ENCODE assay signal across 10 cellular contexts in genomic region chr7:30764030-30764991, GRCh38. TPM values are rescaled to one million over a fixed set of nuclear protein-coding genes. Genes with fewer than 3 reads are reported as not detected.
DNase-seq lines count a peak whose midpoint lies in the region; ATAC-seq and TF ChIP-seq lines count a peak whose summit lies in the region.
"Had no signal": no experiment of that assay in that cellular context is flagged by ENCODE, and none has a peak within 500 bp of the region (broad histone marks: within the 10 kb centered on the region; RNA-seq: fewer than 3 reads in every experiment).

No MANE protein-coding gene starts in this region.

- no peaks in the 10 kb centered on the region for H3K36me3 ChIP-seq in psoas muscle (ENCODE audit: insufficient read depth in 1 of 2, low read depth in 1 of 2)

- DNase-seq in coronary artery (ENCODE audit: low spot score) (peak; percentile 92), psoas muscle (no peak), natural killer cell (no peak), NCI-H2081 (lab: John Stamatoyannopoulos, UW) (no peak), amygdala (lab: John Stamatoyannopoulos, UW) (no peak)
- DNase-seq: NCI-H1105 treated with DMSO at 0.1 percent for 48 hours; stimulated activated CD4-positive, alpha-beta T cell treated with anti-CD3 and anti-CD28 coated beads, Interleukin-12 subunit alpha, Interleukin-12 subunit beta, amount 100 ng/mL, for 4 hours had no signal

- intact Hi-C loops in psoas muscle (cut with DNase I), result no loop called here
- intact Hi-C loops in natural killer cell (cut with micrococcal nuclease), result no loop called here

- H3K4me1 ChIP-seq in psoas muscle, result peaks cover 18% of the 10 kb centered on the region

- H3K27me3 Mint-ChIP-seq in natural killer cell (ENCODE audit: low read depth in 2 of 2), result peaks cover 16 to 19% of the 10 kb centered on the region in 2 donors

- peak overlapping the region; percentile 59 to 84 for H3K27ac ChIP-seq in coronary artery
- no peak overlapping the region for H3K27ac ChIP-seq in psoas muscle

- WGBS in psoas muscle, 3 donors, result 52 to 66% (median 55%) methylated on average over 6 of the region's 6 CpGs

- no peak overlapping the region for H3K27ac Mint-ChIP-seq in natural killer cell

- ATAC-seq in GM19043 (IDR thresholded peaks at IDR 0.05; ENCODE audit: low read depth, unreplicated experiment) (peak; percentile 95), HG03039 (IDR thresholded peaks at IDR 0.05; ENCODE audit: unreplicated experiment) (peak; percentile 86), psoas muscle (peak; percentile 16 to 79 (median 45)), HG03097 (IDR thresholded peaks at IDR 0.05; ENCODE audit: low FRiP score, unreplicated experiment) (no peak), natural killer cell (no peak)

- H3K27me3 ChIP-seq in psoas muscle (ENCODE audit: insufficient read depth in 3 of 3, low read length in 2 of 3), result no peaks in the 10 kb centered on the region

- H3K36me3 Mint-ChIP-seq in natural killer cell, result no peaks in the 10 kb centered on the region

- no peaks in the 10 kb centered on the region for H3K9me3 Mint-ChIP-seq in natural killer cell

- TF ChIP-seq CTCF in coronary artery (IDR thresholded peaks at IDR 0.05) (no peak), psoas muscle (IDR thresholded peaks at IDR 0.05) (no peak), natural killer cell (IDR thresholded peaks at IDR 0.05) (no peak)

- H3K4me3 Mint-ChIP-seq in natural killer cell, result no peak overlapping the region

- no peak overlapping the region for H3K4me3 ChIP-seq in coronary artery
- no peak overlapping the region for H3K4me3 ChIP-seq in psoas muscle

- H3K9me3 ChIP-seq in psoas muscle, result no peaks in the 10 kb centered on the region

- no peaks in the 10 kb centered on the region for H3K4me1 Mint-ChIP-seq in natural killer cell

RNA-seq across cellular contexts. Expression of gene MINDY4, which starts 6.9 kb away (rescaled TPM):
- 1 to 10 TPM; 1.3 to 3.5 (median 2.0) TPM for total RNA-seq in psoas muscle
- polyA plus RNA-seq in psoas muscle, result 1 to 10 TPM in 2 of 3 donors, under 1 TPM in 1; 0.86 to 3.3 (median 1.1) TPM
- total RNA-seq in natural killer cell, result 1 to 10 TPM; 1.1 to 1.7 (median 1.1) TPM

RNA-seq across cellular contexts. Expression of gene INMT, which starts 12.4 kb away (rescaled TPM):
- total RNA-seq in psoas muscle (10 to 100 TPM in 2 of 4 donors, 1 to 10 TPM in 2; 2.3 to 32.0 (median 9.0) TPM), natural killer cell (1 to 10 TPM in 1 of 3 donors, under 1 TPM in 1, not detected in 1; 0.56 to 1.0 TPM)
- 1 to 10 TPM; 2.4 to 4.6 (median 2.4) TPM for polyA plus RNA-seq in psoas muscle

Comparison
In these comparisons a context has a peak if more than half of its experiments do, and no peak if none do; other contexts are left out.
1. ATAC-seq: peak in GM19043 (single experiment), HG03039 (single experiment) and psoas muscle (4 of 4); none in HG03097 (single experiment) and natural killer cell (0 of 3).